ENCODE assay signal across 19 cellular contexts in genomic region chr11:64287676-64288352, GRCh38. TPM values are rescaled to one million over a fixed set of nuclear protein-coding genes. Genes with fewer than 3 reads are reported as not detected.
DNase-seq lines count a peak whose midpoint lies in the region; FAIRE-seq and TF ChIP-seq lines count a peak whose summit lies in the region.
"Had no signal": no experiment of that assay in that cellular context is flagged by ENCODE, and none has a peak within 500 bp of the region (broad histone marks: within the 10 kb centered on the region; RNA-seq: fewer than 3 reads in every experiment).

No MANE protein-coding gene starts in this region.

- H4K91ac ChIP-seq in H9 (ENCODE audit: insufficient read length, low read depth, low read length), result no peak overlapping the region

- H2BK15ac ChIP-seq in H9 (ENCODE audit: low read depth, low read length), result no peak overlapping the region

- H3K79me1 ChIP-seq in H9 (ENCODE audit: insufficient read depth, low read depth, low read length, poor library complexity, severe bottlenecking), result no peaks in the 10 kb centered on the region

- no peak overlapping the region for H4K5ac ChIP-seq in H9 (ENCODE audit: insufficient read length, low read depth, low read length)

- no peak overlapping the region for H3K27ac Mint-ChIP-seq in activated CD4-positive, alpha-beta T cell treated with anti-CD3 and anti-CD28 coated beads, Interleukin-2, amount 10 ng/mL, durations not matched to agents 7 days and 5 days
- no peak overlapping the region for H3K27ac Mint-ChIP-seq in activated CD4-positive, alpha-beta T cell treated with anti-CD3 and anti-CD28 coated beads, Interleukin-2, amount 10 ng/mL, durations not matched to agents 24 days and 14 days
- H3K27ac Mint-ChIP-seq in osteocyte (ENCODE audit: unreplicated experiment), result no peak overlapping the region
- no peak overlapping the region for H3K27ac Mint-ChIP-seq in H9

- CTCF ChIA-PET in activated CD4-positive, alpha-beta T cell treated with anti-CD3 and anti-CD28 coated beads, Interleukin-2, amount 10 ng/mL, durations not matched to agents 7 days and 5 days (lab: Charles Lee), result interaction anchor here (10.4 kb wide), 1 partner anchor 15 kb away, joined by 92 read pairs; the partner anchor contains the start of genes CATSPERZ and ESRRA
- CTCF ChIA-PET in RWPE1 (lab: Yijun Ruan, JAX), result interaction anchor here (0.5 to 2.0 kb wide), 3 partner anchors 13 to 37 kb away, joined by 3 to 12 read pairs (median 5); partner anchors contain the start of gene CATSPERZ

- no peak overlapping the region for H2BK5ac ChIP-seq in H9 (ENCODE audit: insufficient read length, low read length)

- peaks cover 17% of the 10 kb centered on the region for H3K27me3 Mint-ChIP-seq in activated CD4-positive, alpha-beta T cell treated with anti-CD3 and anti-CD28 coated beads, Interleukin-2, amount 10 ng/mL, durations not matched to agents 7 days and 5 days
- H3K27me3 Mint-ChIP-seq in activated CD4-positive, alpha-beta T cell treated with anti-CD3 and anti-CD28 coated beads, Interleukin-2, amount 10 ng/mL, durations not matched to agents 24 days and 14 days, result peaks cover 13% of the 10 kb centered on the region
- peaks cover 10% of the 10 kb centered on the region for H3K27me3 Mint-ChIP-seq in osteocyte (ENCODE audit: unreplicated experiment)
- peaks cover 40% of the 10 kb centered on the region for H3K27me3 Mint-ChIP-seq in H9 (ENCODE audit: low read depth)

- WGBS in H9 (ENCODE audit: extremely low coverage, insufficient read length, low lambda C conversion rate), result no CpG with 5 or more reads among the region's 33 CpGs

- POLR2A ChIA-PET in activated CD4-positive, alpha-beta T cell treated with anti-CD3 and anti-CD28 coated beads, Interleukin-2, amount 10 ng/mL, durations not matched to agents 7 days and 5 days (lab: Charles Lee), result no interaction called here
- POLR2A ChIA-PET in RWPE1 (lab: Yijun Ruan, JAX; ENCODE audit: low non-redundant PET), result interaction anchor here (0.6 to 0.8 kb wide), 2 partner anchors 12 to 13 kb away, joined by 5 to 7 read pairs; no protein-coding TSS in a partner anchor

- H3K4ac ChIP-seq in H9 (ENCODE audit: low read depth, low read length), result no peak overlapping the region

- no peaks in the 10 kb centered on the region for H3K9me3 Mint-ChIP-seq in activated CD4-positive, alpha-beta T cell treated with anti-CD3 and anti-CD28 coated beads, Interleukin-2, amount 10 ng/mL, durations not matched to agents 7 days and 5 days
- no peaks in the 10 kb centered on the region for H3K9me3 Mint-ChIP-seq in activated CD4-positive, alpha-beta T cell treated with anti-CD3 and anti-CD28 coated beads, Interleukin-2, amount 10 ng/mL, durations not matched to agents 24 days and 14 days
- H3K9me3 Mint-ChIP-seq in osteocyte (ENCODE audit: unreplicated experiment) (no peaks in the 10 kb centered on the region), H9 (no peaks in the 10 kb centered on the region; a peak in 2 of 5 replicates)

- H4K20me1 ChIP-seq in H9 (ENCODE audit: control insufficient read depth, insufficient read depth, insufficient read length), result no peaks in the 10 kb centered on the region

- H3K36me3 ChIP-seq in bronchial epithelial cell (ENCODE audit: control insufficient read depth, insufficient read depth, low read length), result peaks cover 4% of the 10 kb centered on the region

- H3K4me1 ChIP-seq in H9 (ENCODE audit: insufficient read depth, low read length), result no peaks in the 10 kb centered on the region

- H2BK12ac ChIP-seq in H9 (ENCODE audit: insufficient read length, low read depth, low read length), result no peak overlapping the region

- peak; percentile 18 for FAIRE-seq in bronchial epithelial cell (lab: Jason Lieb, UNC)
- FAIRE-seq: HTR-8/SVneo had no signal

- H2BK120ac ChIP-seq in H9 (ENCODE audit: low read depth, low read length, poor library complexity, severe bottlenecking), result no peak overlapping the region

- H2BK20ac ChIP-seq in H9 (ENCODE audit: low read depth, low read length, poor library complexity, severe bottlenecking), result no peak overlapping the region

- H3K27me3 ChIP-seq in bronchial epithelial cell (ENCODE audit: control insufficient read depth, insufficient read depth, low read length), result peaks cover 8% of the 10 kb centered on the region
- H3K27me3 ChIP-seq in H9 (ENCODE audit: insufficient read depth, low read length), result peaks cover 27% of the 10 kb centered on the region; the same call in 1 of the 2 replicates
- H3K27me3 ChIP-seq: MG63 had no signal

- no peak overlapping the region for H3K23ac ChIP-seq in H9 (ENCODE audit: insufficient read length, low read depth, low read length)

- no peaks in the 10 kb centered on the region for H3K79me2 ChIP-seq in H9 (ENCODE audit: insufficient read depth, low read length)

- H2AK5ac ChIP-seq in H9 (ENCODE audit: insufficient read length, low read length), result no peak overlapping the region

- H3K4me1 Mint-ChIP-seq in activated CD4-positive, alpha-beta T cell treated with anti-CD3 and anti-CD28 coated beads, Interleukin-2, amount 10 ng/mL, durations not matched to agents 7 days and 5 days, result peaks cover 30% of the 10 kb centered on the region
- peaks cover 18% of the 10 kb centered on the region for H3K4me1 Mint-ChIP-seq in activated CD4-positive, alpha-beta T cell treated with anti-CD3 and anti-CD28 coated beads, Interleukin-2, amount 10 ng/mL, durations not matched to agents 24 days and 14 days
- peaks cover 29% of the 10 kb centered on the region for H3K4me1 Mint-ChIP-seq in osteocyte (ENCODE audit: unreplicated experiment)
- H3K4me1 Mint-ChIP-seq in H9, result peaks cover 12 to 18% of the 10 kb centered on the region in 2 experiments

- TF ChIP-seq CTCF in RWPE1 (conservative IDR thresholded peaks at IDR 0.05; ENCODE audit: low read depth), result no peak
- no peak for TF ChIP-seq CTCF in bronchial epithelial cell (IDR thresholded peaks at IDR 0.05; ENCODE audit: insufficient read depth, low read length, severe bottlenecking)
- TF ChIP-seq CTCF in osteocyte (IDR thresholded peaks at IDR 0.05), result no peak
- no peak for TF ChIP-seq CTCF in H9 (conservative IDR thresholded peaks at IDR 0.05)

- peaks cover 7% of the 10 kb centered on the region for H3K36me3 Mint-ChIP-seq in activated CD4-positive, alpha-beta T cell treated with anti-CD3 and anti-CD28 coated beads, Interleukin-2, amount 10 ng/mL, durations not matched to agents 7 days and 5 days (ENCODE audit: low read depth)
- peaks cover 10% of the 10 kb centered on the region for H3K36me3 Mint-ChIP-seq in activated CD4-positive, alpha-beta T cell treated with anti-CD3 and anti-CD28 coated beads, Interleukin-2, amount 10 ng/mL, durations not matched to agents 24 days and 14 days (ENCODE audit: low read depth)
- H3K36me3 Mint-ChIP-seq in osteocyte (ENCODE audit: unreplicated experiment) (peaks cover 5% of the 10 kb centered on the region), H9 (ENCODE audit: insufficient read depth in 1 of 3, low read depth in 3 of 3) (peaks cover 2 to 3% (median 2%) of the 10 kb centered on the region in 3 experiments; a peak in 5 of 7 replicates)

- peak overlapping the region; percentile 15 for H3K4me3 Mint-ChIP-seq in activated CD4-positive, alpha-beta T cell treated with anti-CD3 and anti-CD28 coated beads, Interleukin-2, amount 10 ng/mL, durations not matched to agents 7 days and 5 days
- no peak overlapping the region for H3K4me3 Mint-ChIP-seq in activated CD4-positive, alpha-beta T cell treated with anti-CD3 and anti-CD28 coated beads, Interleukin-2, amount 10 ng/mL, durations not matched to agents 24 days and 14 days
- peak overlapping the region; percentile 10 for H3K4me3 Mint-ChIP-seq in osteocyte (ENCODE audit: unreplicated experiment)
- H3K4me3 Mint-ChIP-seq in H9, result no peak overlapping the region; a peak in 1 of 5 replicates

- no peak for DNase-seq in activated CD4-positive, alpha-beta T cell treated with anti-CD3 and anti-CD28 coated beads, Interleukin-2, amount 10 ng/mL, durations not matched to agents 7 days and 5 days
- DNase-seq in activated CD4-positive, alpha-beta T cell treated with anti-CD3 and anti-CD28 coated beads, Interleukin-2, amount 10 ng/mL, durations not matched to agents 24 days and 14 days, result no peak
- DNase-seq in RWPE1 (ENCODE audit: low spot score), result no peak
- DNase-seq in bronchial epithelial cell (ENCODE audit: low read depth), result no peak
- no peak for DNase-seq in osteocyte (ENCODE audit: extremely low spot score, unreplicated experiment)
- DNase-seq in foreskin melanocyte, result no peak
- DNase-seq in H9, result no peak
- DNase-seq in NCI-H2081 (lab: John Stamatoyannopoulos, UW), result no peak
- DNase-seq: C1 segment of cervical spinal cord, Caco-2, DMS53, MG63, NCI-H1105, NCI-H1694 treated with DMSO at 0.1 percent for 48 hours, NCI-H2171, NCI-H446 treated with DMSO at 0.1 percent for 48 hours, NCI-H748 treated with DMSO at 0.1 percent for 48 hours, PC-3 had no signal

- no peak overlapping the region for H3K4me2 ChIP-seq in H9 (ENCODE audit: insufficient read depth, insufficient read length, low read length)

- no peak overlapping the region for H3T11ph ChIP-seq in H9 (ENCODE audit: low read length)

- H3K9ac ChIP-seq in H9 (ENCODE audit: extremely low read depth, insufficient read length, low read length), result no peak overlapping the region

- intact Hi-C loops in activated CD4-positive, alpha-beta T cell treated with anti-CD3 and anti-CD28 coated beads, Interleukin-2, amount 10 ng/mL, durations not matched to agents 24 days and 14 days (cut with micrococcal nuclease), result no loop called here

- no peak overlapping the region for H3K4me3 ChIP-seq in bronchial epithelial cell (ENCODE audit: low read depth, low read length)
- H3K4me3 ChIP-seq: MG63 had no signal

- H3K56ac ChIP-seq in H9 (ENCODE audit: insufficient read length, low read depth, low read length), result no peak overlapping the region

- H3K9me3 ChIP-seq in H9 (ENCODE audit: control insufficient read depth, low read depth, low read length), result no peaks in the 10 kb centered on the region
- H3K9me3 ChIP-seq: Caco-2, MG63 had no signal

- H3K27ac ChIP-seq in RWPE1 (peak overlapping the region; percentile 97), H9 (ENCODE audit: insufficient read length, low read depth, low read length) (no peak overlapping the region)

- H3K23me2 ChIP-seq in H9 (ENCODE audit: insufficient read length, low read depth, low read length, poor library complexity, severe bottlenecking), result peaks cover 18% of the 10 kb centered on the region

- H4K8ac ChIP-seq in H9 (replicated peaks; ENCODE audit: insufficient read length, low read depth, low read length), result no peak overlapping the region

- H3K14ac ChIP-seq in H9 (ENCODE audit: insufficient read depth, low read length), result no peak overlapping the region; the same call in 1 of the 2 replicates

- no peak overlapping the region for H3K18ac ChIP-seq in H9 (ENCODE audit: insufficient read length, low read depth, low read length)

- no peak overlapping the region for H2AFZ ChIP-seq in H9 (ENCODE audit: low read length)

RNA-seq across cellular contexts. Expression of gene GPR137, which starts 2.2 kb away (rescaled TPM):
- 10 to 100 TPM; 24.6 to 32.2 TPM for total RNA-seq in activated CD4-positive, alpha-beta T cell treated with anti-CD3 and anti-CD28 coated beads, Interleukin-2, amount 10 ng/mL, durations not matched to agents 7 days and 5 days
- total RNA-seq in activated CD4-positive, alpha-beta T cell treated with anti-CD3 and anti-CD28 coated beads, Interleukin-2, amount 10 ng/mL, durations not matched to agents 24 days and 14 days, result 45.6 and 47.6 TPM in 2 replicates
- 2.9 and 5.6 TPM in 2 replicates for total RNA-seq in bronchial epithelial cell
- total RNA-seq in osteocyte, result 68.0 and 71.4 TPM in 2 replicates
- total RNA-seq in H9 (2021), result 39.6 and 49.7 TPM in 2 replicates

RNA-seq across cellular contexts. Expression of gene KCNK4, which starts 3.3 kb away (rescaled TPM):
- not detected for total RNA-seq in activated CD4-positive, alpha-beta T cell treated with anti-CD3 and anti-CD28 coated beads, Interleukin-2, amount 10 ng/mL, durations not matched to agents 7 days and 5 days
- 0.23 and 0.24 TPM in 2 replicates for total RNA-seq in activated CD4-positive, alpha-beta T cell treated with anti-CD3 and anti-CD28 coated beads, Interleukin-2, amount 10 ng/mL, durations not matched to agents 24 days and 14 days
- total RNA-seq in bronchial epithelial cell (under 0.01 TPM in 1 of 2 replicates, not detected in the other), osteocyte (0.39 and 0.43 TPM in 2 replicates), H9 (2021) (0.28 and 0.31 TPM in 2 replicates)
- total RNA-seq: Caco-2 had no signal

RNA-seq across cellular contexts. Expression of gene BAD, which starts 3.3 kb away (rescaled TPM):
- total RNA-seq in activated CD4-positive, alpha-beta T cell treated with anti-CD3 and anti-CD28 coated beads, Interleukin-2, amount 10 ng/mL, durations not matched to agents 7 days and 5 days, result 10 to 100 TPM; 32.0 to 34.2 TPM
- total RNA-seq in activated CD4-positive, alpha-beta T cell treated with anti-CD3 and anti-CD28 coated beads, Interleukin-2, amount 10 ng/mL, durations not matched to agents 24 days and 14 days, result 34.0 and 35.5 TPM in 2 replicates
- total RNA-seq in bronchial epithelial cell, result 63.4 and 74.2 TPM in 2 replicates
- 68.3 and 73.6 TPM in 2 replicates for total RNA-seq in osteocyte
- total RNA-seq in H9 (2021), result 23.3 and 25.0 TPM in 2 replicates

RNA-seq across cellular contexts. Expression of gene CATSPERZ, which starts 12.3 kb away (rescaled TPM):
- not detected for total RNA-seq in activated CD4-positive, alpha-beta T cell treated with anti-CD3 and anti-CD28 coated beads, Interleukin-2, amount 10 ng/mL, durations not matched to agents 7 days and 5 days
- total RNA-seq in activated CD4-positive, alpha-beta T cell treated with anti-CD3 and anti-CD28 coated beads, Interleukin-2, amount 10 ng/mL, durations not matched to agents 24 days and 14 days, result not detected in 2 replicates
- total RNA-seq in bronchial epithelial cell (0.26 TPM in 1 of 2 replicates, not detected in the other), osteocyte (not detected in 2 replicates), H9 (2021) (0.92 and 1.3 TPM in 2 replicates)

RNA-seq across cellular contexts. Expression of gene ESRRA, which starts 17.5 kb away (rescaled TPM):
- total RNA-seq in activated CD4-positive, alpha-beta T cell treated with anti-CD3 and anti-CD28 coated beads, Interleukin-2, amount 10 ng/mL, durations not matched to agents 7 days and 5 days, result 10 to 100 TPM; 24.8 to 32.0 TPM
- total RNA-seq in activated CD4-positive, alpha-beta T cell treated with anti-CD3 and anti-CD28 coated beads, Interleukin-2, amount 10 ng/mL, durations not matched to agents 24 days and 14 days, result 59.6 and 60.6 TPM in 2 replicates
- total RNA-seq in bronchial epithelial cell (76.9 and 139 TPM in 2 replicates), osteocyte (32.7 and 37.4 TPM in 2 replicates), H9 (2021) (42.3 and 44.0 TPM in 2 replicates)

Comparison
In these comparisons a context has a peak if more than half of its experiments do, and no peak if none do; other contexts are left out.
1. H3K4me3 Mint-ChIP-seq: peak in activated CD4-positive, alpha-beta T cell treated with anti-CD3 and anti-CD28 coated beads, Interleukin-2, amount 10 ng/mL, durations not matched to agents 7 days and 5 days (single experiment) and osteocyte (single experiment); none in activated CD4-positive, alpha-beta T cell treated with anti-CD3 and anti-CD28 coated beads, Interleukin-2, amount 10 ng/mL, durations not matched to agents 24 days and 14 days (single experiment) and H9 (0 of 2).